Comparison of ENCODE assay signal across 8 cellular contexts in the genomic region with DNA sequence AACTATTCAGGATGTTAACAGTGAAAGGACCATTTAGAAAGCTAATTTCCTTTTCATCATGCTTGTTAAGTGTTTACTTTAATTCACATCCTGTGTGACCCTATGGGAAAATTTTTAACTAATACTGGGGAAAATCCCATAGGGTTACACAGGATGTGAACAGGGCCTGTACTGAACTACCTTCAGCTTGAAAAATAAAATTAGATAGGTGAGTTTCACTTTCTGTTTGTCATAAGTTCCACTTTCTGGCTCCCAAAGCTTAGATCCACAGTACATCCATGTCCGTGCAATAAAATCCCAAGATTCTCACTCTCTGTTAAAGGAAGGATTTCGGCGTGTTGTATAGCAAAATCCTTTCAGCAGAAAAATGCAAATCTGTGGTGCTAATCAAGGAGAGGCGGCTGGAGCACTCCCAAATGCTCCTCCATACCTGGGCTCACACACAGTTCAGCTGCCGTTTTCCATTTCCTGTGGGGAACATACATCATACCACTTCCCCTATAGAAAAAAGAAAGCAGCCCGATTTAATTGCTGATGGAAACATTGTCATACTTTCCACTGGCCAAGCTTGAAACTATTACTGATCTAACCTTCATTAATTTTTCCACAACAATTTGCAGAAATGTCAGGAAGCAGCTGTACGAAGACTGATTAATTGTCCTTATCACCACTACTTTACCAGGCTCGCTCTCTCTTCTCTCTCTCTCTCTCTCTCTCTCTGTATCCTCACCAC.
A peak's percentile ranks its signal among the peaks of the same experiment; 100 is the strongest.
DNase-seq lines count a peak whose midpoint lies in the region; ATAC-seq and TF ChIP-seq lines count a peak whose summit lies in the region.

No MANE protein-coding gene starts in this region.

- H3K9me3 ChIP-seq in liver (ENCODE audit: control insufficient read depth in 4 of 4, low read length in 3 of 4) (no peaks in the 10 kb centered on the region), stomach (no peaks in the 10 kb centered on the region)

- no peak for TF ChIP-seq EP300 in stomach (IDR thresholded peaks at IDR 0.05)

- no peak for TF ChIP-seq CTCF in liver (IDR thresholded peaks at IDR 0.05; ENCODE audit: low read depth, low read length, missing input control)
- TF ChIP-seq CTCF in stomach (IDR thresholded peaks at IDR 0.05) = no peak

- intact Hi-C loops in stomach (cut with DNase I; ENCODE audit: low total_unique reads) = no loop called here

- 27% methylated on average over 8 of the region's 8 CpGs for WGBS in liver
- WGBS in stomach, 5 donors = 31 to 43% (median 41%) methylated on average over 8 of the region's 8 CpGs

- TF ChIP-seq POLR2A in stomach (IDR thresholded peaks at IDR 0.05) = no peak

- H3K36me3 ChIP-seq in liver (ENCODE audit: control insufficient read depth in 4 of 4, insufficient read depth in 3 of 4, low read depth in 1 of 4, low read length in 3 of 4) = no peaks in the 10 kb centered on the region
- H3K36me3 ChIP-seq in stomach = no peaks in the 10 kb centered on the region

- peak; percentile 65 for ATAC-seq in HG02943 (IDR thresholded peaks at IDR 0.05; ENCODE audit: low read depth, unreplicated experiment)

- peak; percentile 21 for DNase-seq in NCI-H748 (lab: John Stamatoyannopoulos, UW; ENCODE audit: unreplicated experiment)
- DNase-seq in NCI-H748 treated with DMSO at 0.1 percent for 48 hours (lab: John Stamatoyannopoulos, UW) = no peak
- peak; percentile 86 for DNase-seq in OCI-M1 (lab: John Stamatoyannopoulos, UW)
- DNase-seq in amniotic epithelial cell (ENCODE audit: low read depth) = peak; percentile 51
- DNase-seq in stomach = no peak
- DNase-seq in NCI-H187 (lab: John Stamatoyannopoulos, UW) = no peak

- H3K4me3 ChIP-seq in liver (ENCODE audit: low read depth in 1 of 3, low read length in 3 of 3) (peak overlapping the region; percentile 1 to 44 (median 32)), stomach (peak overlapping the region; percentile 27 to 38 (median 32))

- H3K27ac ChIP-seq in liver (ENCODE audit: low read depth in 1 of 2, low read length in 2 of 2) (peak overlapping the region; percentile 29 to 79), stomach (peak overlapping the region; percentile 24 to 75 (median 41))

- no peak for TF ChIP-seq RAD21 in liver (IDR thresholded peaks at IDR 0.05)

- H3K4me1 ChIP-seq in liver (ENCODE audit: control insufficient read depth in 4 of 4, insufficient read depth in 4 of 4, low read length in 3 of 4) (peaks cover 5 to 35% (median 24%) of the 10 kb centered on the region in 4 donors), stomach (peaks cover 6 to 46% (median 22%) of the 10 kb centered on the region in 4 donors)

- H3K9ac ChIP-seq in liver (ENCODE audit: low read depth in 1 of 2, low read length in 2 of 2) = peak overlapping the region; percentile 19 to 79

- no peaks in the 10 kb centered on the region for H3K27me3 ChIP-seq in liver (ENCODE audit: control insufficient read depth in 4 of 4, insufficient read depth in 4 of 4, low read length in 3 of 4)
- H3K27me3 ChIP-seq in stomach = no peaks in the 10 kb centered on the region

TF ChIP-seq in liver, 16 proteins besides CTCF, POLR2A, EP300 and RAD21:
- TF ChIP-seq ATF3 (IDR thresholded peaks at IDR 0.05) (no peak), NR2F2 (IDR thresholded peaks at IDR 0.05) (peak; percentile 61), SP1 (IDR thresholded peaks at IDR 0.05) (peak; percentile 54), FOXA1 (IDR thresholded peaks at IDR 0.05) (no peak), JUND (IDR thresholded peaks at IDR 0.05) (peak; percentile 58 to 62), YY1 (IDR thresholded peaks at IDR 0.05) (peak; percentile 17), RXRA (IDR thresholded peaks at IDR 0.05) (peak in 1 of 2 donors; percentile 42)

Comparison
In these comparisons a context has a peak if more than half of its experiments do, and no peak if none do; other contexts are left out.
1. DNase-seq: peak in NCI-H748 (single experiment), OCI-M1 (single experiment) and amniotic epithelial cell (single experiment); none in NCI-H748 treated with DMSO at 0.1 percent for 48 hours (single experiment), stomach (single experiment) and NCI-H187 (0 of 2).